In genomic region chr15:74050835-74051234, GRCh38 we compare ENCODE assay signal across 11 cellular contexts. TPM values are rescaled to one million over a fixed set of nuclear protein-coding genes. Genes with fewer than 3 reads are reported as not detected.
DNase-seq lines count a peak whose midpoint lies in the region; TF ChIP-seq lines count a peak whose summit lies in the region.
"Had no signal": no experiment of that assay in that cellular context is flagged by ENCODE, and none has a peak within 500 bp of the region (broad histone marks: within the 10 kb centered on the region; RNA-seq: fewer than 3 reads in every experiment).

No MANE protein-coding gene starts in this region.

- H3K79me2 ChIP-seq in mammary epithelial cell (ENCODE audit: insufficient read depth, low read length), result no peaks in the 10 kb centered on the region

- H3K9me3 ChIP-seq in HEK293 (ENCODE audit: control insufficient read depth, insufficient read depth, low read depth, low read length) (no peaks in the 10 kb centered on the region), mammary epithelial cell (replicated peaks; ENCODE audit: insufficient read depth, low read length) (no peaks in the 10 kb centered on the region), mesenchymal stem cell (ENCODE audit: control insufficient read depth, low read length) (no peaks in the 10 kb centered on the region), stomach smooth muscle (ENCODE audit: control insufficient read depth in 2 of 2, low read length in 2 of 2) (no peaks in the 10 kb centered on the region)
- no peaks in the 10 kb centered on the region for H3K9me3 ChIP-seq in effector memory CD4-positive, alpha-beta T cell (ENCODE audit: control insufficient read depth, low read length)

- TF ChIP-seq CTCF in HEK293 (tag by site-specific recombination; IDR thresholded peaks at IDR 0.05), result no peak
- no peak for TF ChIP-seq CTCF in mammary epithelial cell (conservative IDR thresholded peaks at IDR 0.05 in 1 of 2, IDR thresholded peaks at IDR 0.05 in 1 of 2; ENCODE audit: extremely low read depth in 1 of 2, insufficient read depth in 1 of 2, low read depth in 1 of 2, low read length in 2 of 2)

- CTCF ChIA-PET in HEK293 (lab: Yijun Ruan, JAX), result interaction anchor here (0.6 to 14.3 kb wide), 6 partner anchors 9 to 274 kb away, joined by 3 to 301 read pairs (median 102); no protein-coding TSS in a partner anchor
- CTCF ChIA-PET in mammary epithelial cell (lab: Charles Lee; ENCODE audit: low non-redundant PET), result no interaction called here

- H2BK120ac ChIP-seq in mesenchymal stem cell (ENCODE audit: low read depth, low read length), result no peak overlapping the region

- DNase-seq in mammary epithelial cell (no peak), mesenchymal stem cell (no peak), hippocampal formation (lab: John Stamatoyannopoulos, UW) (no peak), NCI-H82 treated with DMSO at 0.1 percent for 48 hours (lab: John Stamatoyannopoulos, UW; ENCODE audit: unreplicated experiment) (no peak)
- DNase-seq in activated CD8-positive, alpha-beta memory T cell treated with anti-CD3 and anti-CD28 coated beads, Interleukin-2, amount 50 U/mL, for 4 hours, result no peak
- no peak for DNase-seq in effector memory CD4-positive, alpha-beta T cell
- DNase-seq: activated gamma-delta T cell treated with Interleukin-2 at 50 U/mL for 16 hours, Karpas-422, SHP77 had no signal

- intact Hi-C loops in mammary epithelial cell (cut with micrococcal nuclease), result no loop called here

- peak overlapping the region; percentile 70 for H4K8ac ChIP-seq in mesenchymal stem cell (ENCODE audit: low read length)

- dilution Hi-C loops in mammary epithelial cell (cut with HindIII; ENCODE audit: low sequenced_read_pairs), result no loop called here

- no peak overlapping the region for H2BK5ac ChIP-seq in mesenchymal stem cell (ENCODE audit: low read depth, low read length, poor library complexity, severe bottlenecking)

- peak overlapping the region; percentile 55 for H2AFZ ChIP-seq in mammary epithelial cell (ENCODE audit: low read depth, low read length)
- peak overlapping the region; percentile 33 for H2AFZ ChIP-seq in mesenchymal stem cell (ENCODE audit: low read depth, low read length)

- H3K14ac ChIP-seq in mesenchymal stem cell (ENCODE audit: low read length in 2 of 2), result peak overlapping the region in 1 of 2 experiments; percentile 42

- H3K18ac ChIP-seq in mesenchymal stem cell (ENCODE audit: low read depth in 1 of 2, low read length in 2 of 2), result peak overlapping the region; percentile 54 to 92

- H3K4me1 ChIP-seq in HEK293 (ENCODE audit: control insufficient read depth, insufficient read depth, low read length) (no peaks in the 10 kb centered on the region), mammary epithelial cell (ENCODE audit: insufficient read depth, low read length) (peaks cover 24% of the 10 kb centered on the region), mesenchymal stem cell (ENCODE audit: control insufficient read depth, insufficient read depth, low read depth, low read length) (peaks cover 19% of the 10 kb centered on the region), stomach smooth muscle (ENCODE audit: control insufficient read depth, insufficient read depth, low read length) (peaks cover 53% of the 10 kb centered on the region)
- H3K4me1 ChIP-seq in effector memory CD4-positive, alpha-beta T cell (ENCODE audit: control insufficient read depth, insufficient read depth, low read length, poor library complexity, severe bottlenecking), result peaks cover 8% of the 10 kb centered on the region

- H3K4me3 ChIP-seq in HEK293 (ENCODE audit: low read depth, low read length), result no peak overlapping the region
- H3K4me3 ChIP-seq in mammary epithelial cell (replicated peaks in 1 of 3; ENCODE audit: insufficient read depth in 1 of 3, low read depth in 2 of 3, low read length in 3 of 3), result no peak overlapping the region
- H3K4me3 ChIP-seq in mesenchymal stem cell (ENCODE audit: insufficient read depth in 1 of 2, low read depth in 1 of 2, low read length in 2 of 2), result peak overlapping the region in 1 of 2 experiments; percentile 39
- H3K4me3 ChIP-seq in stomach smooth muscle (ENCODE audit: low read length in 2 of 2), result peak overlapping the region in 1 of 2 donors; percentile 44
- no peak overlapping the region for H3K4me3 ChIP-seq in effector memory CD4-positive, alpha-beta T cell (ENCODE audit: insufficient read depth, low read depth, low read length, poor library complexity, severe bottlenecking)

- H4K20me1 ChIP-seq in mammary epithelial cell (ENCODE audit: insufficient read depth, low read length), result no peaks in the 10 kb centered on the region

- H3K4me2 ChIP-seq in mammary epithelial cell (ENCODE audit: insufficient read depth, low read depth, low read length) (peak overlapping the region; percentile 58), mesenchymal stem cell (ENCODE audit: low read length, poor library complexity, severe bottlenecking) (no peak overlapping the region)

- H2AK5ac ChIP-seq in mesenchymal stem cell (ENCODE audit: low read length, severe bottlenecking), result no peak overlapping the region

- no peak overlapping the region for H3K9ac ChIP-seq in mammary epithelial cell (ENCODE audit: insufficient read depth, low read length)
- H3K9ac ChIP-seq in mesenchymal stem cell (ENCODE audit: low read length), result peak overlapping the region; percentile 78
- peak overlapping the region in 1 of 2 donors; percentile 26 for H3K9ac ChIP-seq in stomach smooth muscle (ENCODE audit: low read length in 2 of 2)

- WGBS in mammary epithelial cell (ENCODE audit: low coverage, missing lambda C conversion rate), result 5% methylated on average over 6 of the region's 6 CpGs
- 87% methylated on average over 4 of the region's 6 CpGs for WGBS in mesenchymal stem cell

- no peaks in the 10 kb centered on the region; a peak in 1 of 3 replicates for H3K36me3 ChIP-seq in HEK293 (ENCODE audit: control insufficient read depth in 2 of 2, insufficient read depth in 1 of 2, low read length in 2 of 2)
- no peaks in the 10 kb centered on the region for H3K36me3 ChIP-seq in mammary epithelial cell (ENCODE audit: insufficient read depth, low read length)
- peaks cover 0 to 1% of the 10 kb centered on the region in 2 experiments for H3K36me3 ChIP-seq in mesenchymal stem cell (ENCODE audit: control insufficient read depth in 1 of 2, insufficient read depth in 2 of 2, low read depth in 1 of 2, low read length in 2 of 2)
- no peaks in the 10 kb centered on the region for H3K36me3 ChIP-seq in stomach smooth muscle (ENCODE audit: control insufficient read depth in 2 of 2, insufficient read depth in 2 of 2, low read length in 2 of 2)
- no peaks in the 10 kb centered on the region for H3K36me3 ChIP-seq in effector memory CD4-positive, alpha-beta T cell (ENCODE audit: control insufficient read depth, insufficient read depth, low read length)

- in situ Hi-C loops in mammary epithelial cell (cut with MboI; ENCODE audit: low sequenced_read_pairs in 2 of 2), result loop anchor here in 1 of 2 donors (10.0 kb wide), 1 partner anchor 74 kb away; no protein-coding TSS in a partner anchor

- no peak overlapping the region for H3K27ac ChIP-seq in HEK293 (ENCODE audit: extremely low read depth, low read depth, low read length)
- H3K27ac ChIP-seq in mammary epithelial cell (ENCODE audit: insufficient read depth, low read depth, low read length), result no peak overlapping the region
- peak overlapping the region; percentile 52 for H3K27ac ChIP-seq in mesenchymal stem cell (ENCODE audit: low read length, poor library complexity, severe bottlenecking)
- H3K27ac ChIP-seq in stomach smooth muscle (ENCODE audit: low read length), result peak overlapping the region; percentile 75
- no peak overlapping the region for H3K27ac ChIP-seq in effector memory CD4-positive, alpha-beta T cell (ENCODE audit: insufficient read depth, low read length, poor library complexity, severe bottlenecking)

- peak overlapping the region in 1 of 2 experiments; percentile 34 for H3K23ac ChIP-seq in mesenchymal stem cell (ENCODE audit: low read length in 2 of 2)

- no TSS peak for BruUV-seq in mammary epithelial cell (replicated peaks; lab: Mats Ljungman, UMichigan)

- no peaks in the 10 kb centered on the region for H3K79me1 ChIP-seq in mesenchymal stem cell (replicated peaks; ENCODE audit: low read length, poor library complexity, severe bottlenecking)

- H3K27me3 ChIP-seq in mammary epithelial cell (ENCODE audit: insufficient read depth, low read length), result no peaks in the 10 kb centered on the region
- no peaks in the 10 kb centered on the region for H3K27me3 ChIP-seq in mesenchymal stem cell (ENCODE audit: control insufficient read depth in 1 of 2, insufficient read depth in 1 of 2, low read length in 2 of 2)
- no peaks in the 10 kb centered on the region for H3K27me3 ChIP-seq in stomach smooth muscle (ENCODE audit: control insufficient read depth in 1 of 2, insufficient read depth in 2 of 2, low read length in 2 of 2)
- H3K27me3 ChIP-seq in effector memory CD4-positive, alpha-beta T cell (replicated peaks; ENCODE audit: control insufficient read depth, insufficient read depth, low read length, poor library complexity, severe bottlenecking), result no peaks in the 10 kb centered on the region

- H3K4ac ChIP-seq in mesenchymal stem cell (ENCODE audit: low read depth in 1 of 2, low read length in 2 of 2), result peak overlapping the region in 1 of 2 experiments; percentile 86

- peak overlapping the region; percentile 76 to 83 for H2BK12ac ChIP-seq in mesenchymal stem cell (ENCODE audit: low read length in 2 of 2)

- POLR2A ChIA-PET in HEK293 (lab: Yijun Ruan, JAX), result no interaction called here

- peak overlapping the region; percentile 5 for H4K91ac ChIP-seq in mesenchymal stem cell (ENCODE audit: low read length)

- H2BK15ac ChIP-seq in mesenchymal stem cell (ENCODE audit: low read depth, poor library complexity, severe bottlenecking), result peak overlapping the region; percentile 78

TF ChIP-seq in HEK293, 187 proteins besides CTCF, POLR2A, EP300 and RAD21 (continues in another document):
- peak; percentile 66 for TF ChIP-seq EGR2 (tag by site-specific recombination; IDR thresholded peaks at IDR 0.05; ENCODE audit: low read depth)

RNA-seq across cellular contexts. Expression of gene GOLGA6A, which starts 31.5 kb away (rescaled TPM):
- not detected for total RNA-seq in mammary epithelial cell
- polyA plus RNA-seq in mammary epithelial cell, result not detected
- not detected for polyA minus RNA-seq in mammary epithelial cell
- polyA plus RNA-seq in mesenchymal stem cell (2013, experiment 1 of 2), result not detected
- polyA plus RNA-seq in mesenchymal stem cell (2013, experiment 2 of 2), result 0.03 TPM

RNA-seq across cellular contexts. Expression of gene PML, which starts 56.3 kb away (rescaled TPM):
- 10 to 100 TPM; 38.7 to 55.5 TPM for total RNA-seq in mammary epithelial cell
- 16.8 TPM for polyA plus RNA-seq in mammary epithelial cell
- 54.1 TPM for polyA minus RNA-seq in mammary epithelial cell
- 49.0 TPM for polyA plus RNA-seq in mesenchymal stem cell (2013, experiment 1 of 2)
- polyA plus RNA-seq in mesenchymal stem cell (2013, experiment 2 of 2), result 51.3 TPM

RNA-seq across cellular contexts. Expression of gene STOML1, which starts 58.7 kb away (rescaled TPM):
- total RNA-seq in mammary epithelial cell, result 10 to 100 TPM; 14.0 to 15.3 TPM
- 10.9 TPM for polyA plus RNA-seq in mammary epithelial cell
- 36.3 TPM for polyA minus RNA-seq in mammary epithelial cell
- 7.8 TPM for polyA plus RNA-seq in mesenchymal stem cell (2013, experiment 1 of 2)
- polyA plus RNA-seq in mesenchymal stem cell (2013, experiment 2 of 2), result 8.5 TPM

Comparison
In these comparisons a context has a peak if more than half of its experiments do, and no peak if none do; other contexts are left out.
1. H3K27ac ChIP-seq: peak in mesenchymal stem cell (single experiment) and stomach smooth muscle (single experiment); none in HEK293 (single experiment), mammary epithelial cell (single experiment) and effector memory CD4-positive, alpha-beta T cell (single experiment).